11 cellular contexts compared by ENCODE assay signal in genomic region chr1:210394281-210394798, GRCh38.
DNase-seq lines count a peak whose midpoint lies in the region; ATAC-seq, FAIRE-seq and TF ChIP-seq lines count a peak whose summit lies in the region.
"Had no signal": no experiment of that assay in that cellular context is flagged by ENCODE, and none has a peak within 500 bp of the region (broad histone marks: within the 10 kb centered on the region; RNA-seq: fewer than 3 reads in every experiment).

No MANE protein-coding gene starts in this region.

- peaks cover 11% of the 10 kb centered on the region for H3K4me1 Mint-ChIP-seq in CD8-positive, alpha-beta T cell (ENCODE audit: low read depth)
- no peaks in the 10 kb centered on the region for H3K4me1 Mint-ChIP-seq in progenitor cell of endocrine pancreas (ENCODE audit: low read depth)

- no peaks in the 10 kb centered on the region for H3K9me3 ChIP-seq in CD8-positive, alpha-beta T cell (ENCODE audit: low read length)
- H3K9me3 ChIP-seq in heart left ventricle (peaks cover 0 to 7% (median 0%) of the 10 kb centered on the region in 12 donors), WERI-Rb-1 (ENCODE audit: severe bottlenecking) (no peaks in the 10 kb centered on the region)

- peak; percentile 75 for FAIRE-seq in H54 (lab: Jason Lieb, UNC)

- POLR2A ChIA-PET in CD8-positive, alpha-beta T cell (lab: Charles Lee): no interaction called here

- no peaks in the 10 kb centered on the region for H3K27me3 ChIP-seq in CD8-positive, alpha-beta T cell (ENCODE audit: insufficient read depth, low read length)
- H3K27me3 ChIP-seq in heart left ventricle (no peaks in the 10 kb centered on the region), WERI-Rb-1 (ENCODE audit: insufficient read depth, low read depth, severe bottlenecking) (no peaks in the 10 kb centered on the region)

- intact Hi-C loops in CD8-positive, alpha-beta T cell (cut with DNase I, micrococcal nuclease): no loop called here
- intact Hi-C loops in heart left ventricle (cut with DNase I): loop anchor here in 1 of 10 donors (10.0 kb wide), 1 partner anchor 160 kb away; the partner anchor contains the start of gene SERTAD4

- ATAC-seq in CD8-positive, alpha-beta T cell: peak; percentile 64
- ATAC-seq in heart left ventricle: peak; percentile 54 to 90 (median 77)

- H3K36me3 ChIP-seq in CD8-positive, alpha-beta T cell (ENCODE audit: insufficient read depth, low read length): no peaks in the 10 kb centered on the region
- H3K36me3 ChIP-seq in heart left ventricle: no peaks in the 10 kb centered on the region
- no peaks in the 10 kb centered on the region; the same call in 1 of the 2 replicates for H3K36me3 ChIP-seq in WERI-Rb-1

- H3K27ac ChIP-seq in CD8-positive, alpha-beta T cell (ENCODE audit: low read depth, low read length): no peak overlapping the region
- peak overlapping the region in 8 of 12 donors; percentile 27 to 72 (median 45) for H3K27ac ChIP-seq in heart left ventricle
- H3K27ac ChIP-seq in WERI-Rb-1: no peak overlapping the region

- CTCF ChIA-PET in CD8-positive, alpha-beta T cell (lab: Charles Lee): no interaction called here

- TF ChIP-seq POLR2A in H54 (IDR thresholded peaks at IDR 0.05; ENCODE audit: low read depth, low read length): no peak
- TF ChIP-seq POLR2A in heart left ventricle (IDR thresholded peaks at IDR 0.05): no peak

- no peak overlapping the region for H3K4me3 Mint-ChIP-seq in CD8-positive, alpha-beta T cell
- H3K4me3 Mint-ChIP-seq in progenitor cell of endocrine pancreas (ENCODE audit: low read depth): no peak overlapping the region
- H3K4me3 Mint-ChIP-seq: natural killer cell treated with Interleukin-12 subunit alpha and Interleukin-12 subunit beta and Interleukin-15 and Interleukin-18, amount 100 ng/mL, for 72 hours; T-cell had no signal

- in situ Hi-C loops in SK-MEL-5 (cut with HindIII; ENCODE audit: low pct_unique_long_range_greater_than_20kb, low sequenced_read_pairs): no loop called here

- H3K27ac Mint-ChIP-seq in CD8-positive, alpha-beta T cell: peak overlapping the region; percentile 8
- H3K27ac Mint-ChIP-seq in progenitor cell of endocrine pancreas: no peak overlapping the region
- H3K27ac Mint-ChIP-seq: activated naive CD4-positive, alpha-beta T cell treated with anti-CD3 and anti-CD28 coated beads, Interleukin-2, amount 50 U/mL, for 72 hours; natural killer cell treated with Interleukin-12 subunit alpha and Interleukin-12 subunit beta and Interleukin-15 and Interleukin-18, amount 100 ng/mL, for 72 hours; T-cell had no signal

- H3K4me3 ChIP-seq in CD8-positive, alpha-beta T cell (ENCODE audit: low read depth, low read length): no peak overlapping the region
- H3K4me3 ChIP-seq in heart left ventricle (no peak overlapping the region), WERI-Rb-1 (ENCODE audit: low read depth, low read length) (no peak overlapping the region)

- DNase-seq in CD8-positive, alpha-beta T cell: peak in 1 of 7 experiments; percentile 32
- no peak for DNase-seq in H54 (ENCODE audit: insufficient read length, low spot score)
- DNase-seq in SK-MEL-5 (ENCODE audit: low read depth, low spot score): peak; percentile 65
- peak in 3 of 5 donors; percentile 18 to 63 (median 52) for DNase-seq in heart left ventricle
- no peak for DNase-seq in WERI-Rb-1
- no peak for DNase-seq in NCI-H2227 (lab: John Stamatoyannopoulos, UW; ENCODE audit: unreplicated experiment)
- DNase-seq in activated CD8-positive, alpha-beta memory T cell treated with anti-CD3 and anti-CD28 coated beads, Interleukin-2, amount 50 U/mL, for 4 hours: no peak
- no peak for DNase-seq in progenitor cell of endocrine pancreas (ENCODE audit: low spot score, unreplicated experiment)

- H3K9me3 Mint-ChIP-seq in CD8-positive, alpha-beta T cell: peaks cover 2% of the 10 kb centered on the region
- H3K9me3 Mint-ChIP-seq in progenitor cell of endocrine pancreas (ENCODE audit: low read depth): peaks cover 10% of the 10 kb centered on the region
- H3K9me3 Mint-ChIP-seq: natural killer cell treated with Interleukin-12 subunit alpha and Interleukin-12 subunit beta and Interleukin-15 and Interleukin-18, amount 100 ng/mL, for 72 hours had no signal

- H3K4me1 ChIP-seq in CD8-positive, alpha-beta T cell (ENCODE audit: insufficient read depth, low read length): no peaks in the 10 kb centered on the region
- H3K4me1 ChIP-seq in heart left ventricle: peaks cover 0 to 23% (median 0%) of the 10 kb centered on the region in 12 donors

- TF ChIP-seq CTCF in CD8-positive, alpha-beta T cell (IDR thresholded peaks at IDR 0.05): no peak
- TF ChIP-seq CTCF in heart left ventricle (IDR thresholded peaks at IDR 0.05) (no peak), WERI-Rb-1 (IDR thresholded peaks at IDR 0.05; ENCODE audit: low read depth, low read length) (no peak), progenitor cell of endocrine pancreas (IDR thresholded peaks at IDR 0.05; ENCODE audit: unreplicated experiment) (no peak)

- H3K36me3 Mint-ChIP-seq in CD8-positive, alpha-beta T cell: peaks cover 3% of the 10 kb centered on the region
- H3K36me3 Mint-ChIP-seq in progenitor cell of endocrine pancreas (ENCODE audit: insufficient read depth): peaks cover 10% of the 10 kb centered on the region
- H3K36me3 Mint-ChIP-seq: natural killer cell treated with Interleukin-12 subunit alpha and Interleukin-12 subunit beta and Interleukin-15 and Interleukin-18, amount 100 ng/mL, for 72 hours had no signal

- 50 to 74% (median 72%) methylated on average over 3 to 6 of the region's 6 CpGs for WGBS in heart left ventricle, 4 donors

- H3K27me3 Mint-ChIP-seq in CD8-positive, alpha-beta T cell (ENCODE audit: low read depth): no peaks in the 10 kb centered on the region
- H3K27me3 Mint-ChIP-seq in progenitor cell of endocrine pancreas: no peaks in the 10 kb centered on the region
- H3K27me3 Mint-ChIP-seq: T-cell had no signal

Comparison
In these comparisons a context has a peak if more than half of its experiments do, and no peak if none do; other contexts are left out.
1. DNase-seq: peak in SK-MEL-5 (single experiment) and heart left ventricle (3 of 5); none in H54 (single experiment), WERI-Rb-1 (single experiment), NCI-H2227 (single experiment), activated CD8-positive, alpha-beta memory T cell treated with anti-CD3 and anti-CD28 coated beads, Interleukin-2, amount 50 U/mL, for 4 hours (single experiment) and progenitor cell of endocrine pancreas (single experiment).
2. H3K27ac ChIP-seq: peak in heart left ventricle (8 of 12); none in CD8-positive, alpha-beta T cell (single experiment) and WERI-Rb-1 (single experiment).